In the genomic region with DNA sequence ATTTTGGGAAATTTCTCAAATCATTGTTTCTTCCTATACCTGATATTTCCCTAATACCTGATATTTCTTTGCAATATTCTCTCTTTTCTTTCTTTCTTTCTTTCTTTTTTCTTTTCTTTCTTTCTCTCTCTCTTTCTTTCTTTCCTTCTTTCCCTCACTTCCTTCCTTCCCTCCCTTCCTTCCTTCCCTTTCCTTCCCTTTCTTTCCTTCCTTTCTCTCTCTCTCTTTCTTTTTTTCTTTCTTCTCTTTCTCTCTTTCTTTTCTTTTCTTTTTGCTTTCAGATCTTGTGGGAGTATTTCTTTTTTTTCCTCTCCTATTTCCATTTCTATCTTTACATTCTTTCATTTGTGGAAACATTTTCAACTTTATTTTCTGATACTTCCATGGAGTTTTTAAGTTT, we compare ENCODE assay signal across 25 cellular contexts.
A peak's percentile ranks its signal among the peaks of the same experiment; 100 is the strongest.
DNase-seq lines count a peak whose midpoint lies in the region; ATAC-seq, FAIRE-seq and TF ChIP-seq lines count a peak whose summit lies in the region.
"Had no signal": no experiment of that assay in that cellular context is flagged by ENCODE, and none has a peak within 500 bp of the region (broad histone marks: within the 10 kb centered on the region; RNA-seq: fewer than 3 reads in every experiment).

No MANE protein-coding gene starts in this region.

- POLR2A ChIA-PET in HEK293 (lab: Yijun Ruan, JAX) = no interaction called here

- no peak for FAIRE-seq in GM12891 (lab: Jason Lieb, UNC)
- FAIRE-seq: GM12878, GM19239 had no signal

- no peak for TF ChIP-seq POLR2A in GM12891 (IDR thresholded peaks at IDR 0.05; ENCODE audit: low read depth, low read length)

- H3K9me3 ChIP-seq in HEK293 (ENCODE audit: control insufficient read depth, insufficient read depth, low read depth, low read length) (no peaks in the 10 kb centered on the region), upper lobe of right lung (no peaks in the 10 kb centered on the region)
- H3K9me3 ChIP-seq: A549, BE2C, BLaER1 had no signal

- H3K36me3 ChIP-seq in HEK293 (ENCODE audit: control insufficient read depth in 2 of 2, insufficient read depth in 1 of 2, low read length in 2 of 2) (no peaks in the 10 kb centered on the region), upper lobe of right lung (no peaks in the 10 kb centered on the region)
- H3K36me3 ChIP-seq: BE2C, BLaER1 had no signal

- H3K27me3 Mint-ChIP-seq in stimulated activated naive CD8-positive, alpha-beta T cell treated with anti-CD3 and anti-CD28 coated beads, Interleukin-15, Interleukin-2, amounts not matched to agents 100 ng/mL and 50 ng/mL, for 24 hours = peaks cover 12% of the 10 kb centered on the region
- H3K27me3 Mint-ChIP-seq in stimulated activated naive CD8-positive, alpha-beta T cell treated with anti-CD3 and anti-CD28 coated beads, Interleukin-15, amount 100 ng/mL, for 72 hours = peaks cover 16% of the 10 kb centered on the region
- H3K27me3 Mint-ChIP-seq: CD4-positive, CD25-positive, alpha-beta regulatory T cell had no signal

- H3K4me3 ChIP-seq in HEK293 (ENCODE audit: low read depth, low read length) (no peak overlapping the region), upper lobe of right lung (no peak overlapping the region)
- H3K4me3 ChIP-seq: A549, BLaER1, GM12878 had no signal

- H3K4me1 Mint-ChIP-seq in stimulated activated naive CD8-positive, alpha-beta T cell treated with anti-CD3 and anti-CD28 coated beads, Interleukin-15, Interleukin-2, amounts not matched to agents 100 ng/mL and 50 ng/mL, for 24 hours (ENCODE audit: low read depth) = no peaks in the 10 kb centered on the region
- H3K4me1 Mint-ChIP-seq in stimulated activated naive CD8-positive, alpha-beta T cell treated with anti-CD3 and anti-CD28 coated beads, Interleukin-15, amount 100 ng/mL, for 72 hours = no peaks in the 10 kb centered on the region
- H3K4me1 Mint-ChIP-seq: CD14-positive monocyte; CD4-positive, alpha-beta memory T cell; CD4-positive, CD25-positive, alpha-beta regulatory T cell; CD8-positive, alpha-beta memory T cell had no signal

- ATAC-seq in stimulated activated naive CD8-positive, alpha-beta T cell treated with anti-CD3 and anti-CD28 coated beads, Interleukin-15, amount 100 ng/mL, for 72 hours = no peak
- ATAC-seq in upper lobe of right lung = no peak
- ATAC-seq: A549, GM12878 had no signal

- no peak overlapping the region for H3K27ac ChIP-seq in HEK293 (ENCODE audit: extremely low read depth, low read depth, low read length)
- no peak overlapping the region for H3K27ac ChIP-seq in upper lobe of right lung
- H3K27ac ChIP-seq: A549, BLaER1 had no signal

- TF ChIP-seq CTCF in HEK293 (tag by site-specific recombination; IDR thresholded peaks at IDR 0.05) (no peak), upper lobe of right lung (IDR thresholded peaks at IDR 0.05) (no peak)

- CTCF ChIA-PET in HEK293 (lab: Yijun Ruan, JAX) = interaction anchor here (0.5 to 1.9 kb wide), 4 partner anchors 132 to 788 kb away, joined by 3 to 6 read pairs (median 3); no protein-coding TSS in a partner anchor

- H3K9me3 Mint-ChIP-seq in stimulated activated naive CD8-positive, alpha-beta T cell treated with anti-CD3 and anti-CD28 coated beads, Interleukin-15, Interleukin-2, amounts not matched to agents 100 ng/mL and 50 ng/mL, for 24 hours = no peaks in the 10 kb centered on the region
- no peaks in the 10 kb centered on the region for H3K9me3 Mint-ChIP-seq in stimulated activated naive CD8-positive, alpha-beta T cell treated with anti-CD3 and anti-CD28 coated beads, Interleukin-15, amount 100 ng/mL, for 72 hours
- H3K9me3 Mint-ChIP-seq: CD14-positive monocyte had no signal

- no peak overlapping the region for H3K4me3 Mint-ChIP-seq in stimulated activated naive CD8-positive, alpha-beta T cell treated with anti-CD3 and anti-CD28 coated beads, Interleukin-15, Interleukin-2, amounts not matched to agents 100 ng/mL and 50 ng/mL, for 24 hours
- no peak overlapping the region for H3K4me3 Mint-ChIP-seq in stimulated activated naive CD8-positive, alpha-beta T cell treated with anti-CD3 and anti-CD28 coated beads, Interleukin-15, amount 100 ng/mL, for 72 hours
- H3K4me3 Mint-ChIP-seq: CD14-positive monocyte; CD4-positive, alpha-beta memory T cell; CD4-positive, CD25-positive, alpha-beta regulatory T cell; CD8-positive, alpha-beta memory T cell had no signal

- intact Hi-C loops in upper lobe of right lung (cut with DNase I) = no loop called here

- no peak for DNase-seq in stimulated activated naive CD8-positive, alpha-beta T cell treated with anti-CD3 and anti-CD28 coated beads, Interleukin-15, amount 100 ng/mL, for 72 hours
- DNase-seq in GM12891 (ENCODE audit: insufficient read length, low spot score) (no peak), upper lobe of right lung (no peak)
- DNase-seq: 8988T; AML-193; BE2C; C1 segment of cervical spinal cord; CD4-positive, alpha-beta memory T cell; CD4-positive, CD25-positive, alpha-beta regulatory T cell; CD8-positive, alpha-beta memory T cell; COR-L47; DMS 273 treated with DMSO at 0.1 percent for 48 hours; DMS153; DMS53; DMS79; DND-41; EL; GDM1 had no signal

- H3K27ac Mint-ChIP-seq in stimulated activated naive CD8-positive, alpha-beta T cell treated with anti-CD3 and anti-CD28 coated beads, Interleukin-15, Interleukin-2, amounts not matched to agents 100 ng/mL and 50 ng/mL, for 24 hours = peak overlapping the region; percentile 42
- H3K27ac Mint-ChIP-seq in stimulated activated naive CD8-positive, alpha-beta T cell treated with anti-CD3 and anti-CD28 coated beads, Interleukin-15, amount 100 ng/mL, for 72 hours = peak overlapping the region in 1 of 2 donors; percentile 4
- H3K27ac Mint-ChIP-seq: CD14-positive monocyte; CD4-positive, alpha-beta memory T cell; CD4-positive, CD25-positive, alpha-beta regulatory T cell; CD8-positive, alpha-beta memory T cell had no signal

- H3K36me3 Mint-ChIP-seq in stimulated activated naive CD8-positive, alpha-beta T cell treated with anti-CD3 and anti-CD28 coated beads, Interleukin-15, Interleukin-2, amounts not matched to agents 100 ng/mL and 50 ng/mL, for 24 hours (ENCODE audit: low read depth) = no peaks in the 10 kb centered on the region
- H3K36me3 Mint-ChIP-seq: CD14-positive monocyte; CD4-positive, alpha-beta memory T cell; CD4-positive, CD25-positive, alpha-beta regulatory T cell; CD8-positive, alpha-beta memory T cell had no signal

- H3K27me3 ChIP-seq in upper lobe of right lung = no peaks in the 10 kb centered on the region
- H3K27me3 ChIP-seq: BLaER1 had no signal

- no peaks in the 10 kb centered on the region for H3K4me1 ChIP-seq in HEK293 (ENCODE audit: control insufficient read depth, insufficient read depth, low read length)
- no peaks in the 10 kb centered on the region for H3K4me1 ChIP-seq in upper lobe of right lung
- H3K4me1 ChIP-seq: A549, BE2C, BLaER1 had no signal

TF ChIP-seq in HEK293, 187 proteins besides CTCF, POLR2A, EP300 and RAD21:
- TF ChIP-seq PRDM1 (tag by site-specific recombination; IDR thresholded peaks at IDR 0.05) (peak; percentile 26; the same call in 1 of the 2 replicates), ZNF366 (tag by site-specific recombination; conservative IDR thresholded peaks at IDR 0.05) (peak; percentile 49; the same call in 1 of the 2 replicates)
- TF ChIP-seq, protein P1, sequence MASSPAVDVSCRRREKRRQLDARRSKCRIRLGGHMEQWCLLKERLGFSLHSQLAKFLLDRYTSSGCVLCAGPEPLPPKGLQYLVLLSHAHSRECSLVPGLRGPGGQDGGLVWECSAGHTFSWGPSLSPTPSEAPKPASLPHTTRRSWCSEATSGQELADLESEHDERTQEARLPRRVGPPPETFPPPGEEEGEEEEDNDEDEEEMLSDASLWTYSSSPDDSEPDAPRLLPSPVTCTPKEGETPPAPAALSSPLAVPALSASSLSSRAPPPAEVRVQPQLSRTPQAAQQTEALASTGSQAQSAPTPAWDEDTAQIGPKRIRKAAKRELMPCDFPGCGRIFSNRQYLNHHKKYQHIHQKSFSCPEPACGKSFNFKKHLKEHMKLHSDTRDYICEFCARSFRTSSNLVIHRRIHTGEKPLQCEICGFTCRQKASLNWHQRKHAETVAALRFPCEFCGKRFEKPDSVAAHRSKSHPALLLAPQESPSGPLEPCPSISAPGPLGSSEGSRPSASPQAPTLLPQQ (tag by site-specific recombination; IDR thresholded peaks at IDR 0.05) = no peak
TF ChIP-seq in HEK293: peak in this region for 2.

TF ChIP-seq in GM12891, 5 proteins besides CTCF, POLR2A, EP300 and RAD21:
- no peak for TF ChIP-seq POU2F2 (IDR thresholded peaks at IDR 0.05; ENCODE audit: low read depth, low read length)
